Comparison of ENCODE assay signal across 9 cellular contexts in genomic region chr14:36373982-36374673, GRCh38. TPM values are rescaled to one million over a fixed set of nuclear protein-coding genes. Genes with fewer than 3 reads are reported as not detected.
DNase-seq lines count a peak whose midpoint lies in the region; ATAC-seq, FAIRE-seq and TF ChIP-seq lines count a peak whose summit lies in the region.
"Had no signal": no experiment of that assay in that cellular context is flagged by ENCODE, and none has a peak within 500 bp of the region (broad histone marks: within the 10 kb centered on the region; RNA-seq: fewer than 3 reads in every experiment).

No MANE protein-coding gene starts in this region.

- no peak overlapping the region for H3K27ac Mint-ChIP-seq in Caco-2 (ENCODE audit: unreplicated experiment)
- H3K27ac Mint-ChIP-seq in activated CD4-positive, alpha-beta memory T cell treated with anti-CD3 and anti-CD28 coated beads, Interleukin-2, amount 10 ng/mL, durations not matched to agents 7 days and 5 days = no peak overlapping the region

- TF ChIP-seq CTCF in Caco-2 (IDR thresholded peaks at IDR 0.05; ENCODE audit: insufficient read depth in 1 of 2, low read depth in 1 of 2, low read length in 1 of 2, severe bottlenecking in 1 of 2, unreplicated experiment in 1 of 2) = peak; percentile 85 to 90
- TF ChIP-seq CTCF in H1 (IDR thresholded peaks at IDR 0.05; ENCODE audit: control extremely low read depth in 1 of 3, insufficient read depth in 1 of 3, low read depth in 1 of 3, low read length in 3 of 3) = peak; percentile 54 to 98 (median 88)
- TF ChIP-seq CTCF in mucosa of descending colon (IDR thresholded peaks at IDR 0.05) = peak; percentile 79

- H3K79me2 ChIP-seq in H1 (ENCODE audit: control insufficient read depth in 1 of 2, insufficient read depth in 2 of 2, low read length in 2 of 2) = no peaks in the 10 kb centered on the region

- no peak overlapping the region for H3K4me2 ChIP-seq in H1 (ENCODE audit: insufficient read depth in 1 of 2, low read depth in 2 of 2, low read length in 2 of 2)

- no peak overlapping the region for H2BK12ac ChIP-seq in H1 (ENCODE audit: low read depth, low read length)

- no peak overlapping the region for H4K8ac ChIP-seq in H1 (ENCODE audit: extremely low read depth, insufficient read depth, low read length)

- H4K20me1 ChIP-seq in H1 (replicated peaks in 1 of 2; ENCODE audit: control insufficient read depth in 1 of 2, insufficient read depth in 2 of 2, low read length in 2 of 2) = no peaks in the 10 kb centered on the region

- no TSS peak for BruUV-seq in Caco-2 (replicated peaks; lab: Mats Ljungman, UMichigan)

- H3K9me3 Mint-ChIP-seq in Caco-2 (ENCODE audit: unreplicated experiment) = no peaks in the 10 kb centered on the region
- no peaks in the 10 kb centered on the region for H3K9me3 Mint-ChIP-seq in activated CD4-positive, alpha-beta memory T cell treated with anti-CD3 and anti-CD28 coated beads, Interleukin-2, amount 10 ng/mL, durations not matched to agents 7 days and 5 days

- no peak overlapping the region for H2BK15ac ChIP-seq in H1 (ENCODE audit: low read length)

- H3K4me3 ChIP-seq in Caco-2 (ENCODE audit: low read depth, low read length) (no peak overlapping the region), H1 (ENCODE audit: extremely low read depth in 1 of 4, insufficient read depth in 2 of 4, low read depth in 3 of 4, low read length in 4 of 4) (no peak overlapping the region), mucosa of descending colon (no peak overlapping the region)

- peak; percentile 97 for ATAC-seq in GM19463 (IDR thresholded peaks at IDR 0.05; ENCODE audit: unreplicated experiment)
- ATAC-seq in HG03558 (IDR thresholded peaks at IDR 0.05; ENCODE audit: extremely low read depth, unreplicated experiment) = peak; percentile 93
- ATAC-seq in mucosa of descending colon = peak; percentile 97

- FAIRE-seq in H1 (lab: Jason Lieb, UNC) = peak; percentile 91
- FAIRE-seq: colon had no signal

- no peak overlapping the region for H3K27ac ChIP-seq in H1 (ENCODE audit: low read depth, low read length)

- no peak overlapping the region for H3K9ac ChIP-seq in H1 (replicated peaks in 1 of 4; ENCODE audit: extremely low read depth in 1 of 4, low read depth in 3 of 4, low read length in 3 of 4)

- H3K4me1 Mint-ChIP-seq in Caco-2 (ENCODE audit: low read depth, unreplicated experiment) = peaks cover 6% of the 10 kb centered on the region
- no peaks in the 10 kb centered on the region for H3K4me1 Mint-ChIP-seq in activated CD4-positive, alpha-beta memory T cell treated with anti-CD3 and anti-CD28 coated beads, Interleukin-2, amount 10 ng/mL, durations not matched to agents 7 days and 5 days

- intact Hi-C loops in Caco-2 (cut with micrococcal nuclease; ENCODE audit: unreplicated experiment) (loop anchor here (1.0 kb wide), 5 partner anchors 133 to 304 kb away; no protein-coding TSS in a partner anchor), mucosa of descending colon (cut with DNase I, micrococcal nuclease) (loop anchor here in 1 of 2 donors (10.0 kb wide), 1 partner anchor 169 kb away; no protein-coding TSS in a partner anchor)

- CTCF ChIA-PET in Caco-2 (lab: Charles Lee) (interaction anchor here (1.1 to 3.7 kb wide), 4 partner anchors 160 to 304 kb away, joined by 3 to 44 read pairs (median 4); no protein-coding TSS in a partner anchor), H1 (lab: Charles Lee; ENCODE audit: partially characterized antibody) (interaction anchor here (0.6 to 6.5 kb wide), 49 partner anchors 9 to 494 kb away, joined by 3 to 63 read pairs (median 4); no protein-coding TSS in a partner anchor)
- CTCF ChIA-PET in activated CD4-positive, alpha-beta memory T cell treated with anti-CD3 and anti-CD28 coated beads, Interleukin-2, amount 10 ng/mL, durations not matched to agents 7 days and 5 days (lab: Charles Lee) = interaction anchor here (0.8 to 4.4 kb wide), 11 partner anchors 8 to 495 kb away, joined by 3 to 48 read pairs (median 4); no protein-coding TSS in a partner anchor

- no peak overlapping the region for H2BK120ac ChIP-seq in H1 (replicated peaks; ENCODE audit: low read depth, low read length)

- no peaks in the 10 kb centered on the region for H3K23me2 ChIP-seq in H1 (ENCODE audit: low read depth, low read length)

- H3K18ac ChIP-seq in H1 (ENCODE audit: extremely low read depth, low read length) = no peak overlapping the region

- no peaks in the 10 kb centered on the region for H3K27me3 ChIP-seq in Caco-2 (replicated peaks; ENCODE audit: control insufficient read depth, insufficient read depth, low read length)
- no peaks in the 10 kb centered on the region; a peak in 1 of 7 replicates for H3K27me3 ChIP-seq in H1 (replicated peaks in 1 of 4; ENCODE audit: control insufficient read depth in 3 of 4, extremely low read depth in 1 of 4, insufficient read depth in 3 of 4, low read length in 3 of 4)

- no peak overlapping the region for H2BK20ac ChIP-seq in H1 (ENCODE audit: low read length)

- H3K14ac ChIP-seq in H1 (ENCODE audit: insufficient read length) = no peak overlapping the region

- H3K23ac ChIP-seq in H1 (ENCODE audit: insufficient read length) = no peak overlapping the region

- no peak overlapping the region for H4K91ac ChIP-seq in H1 (replicated peaks; ENCODE audit: insufficient read length, low read length)

- H3K4me1 ChIP-seq in Caco-2 = no peaks in the 10 kb centered on the region
- no peaks in the 10 kb centered on the region for H3K4me1 ChIP-seq in H1 (replicated peaks in 1 of 4; ENCODE audit: control insufficient read depth in 3 of 4, insufficient read depth in 4 of 4, low read length in 3 of 4)
- no peaks in the 10 kb centered on the region for H3K4me1 ChIP-seq in mucosa of descending colon (ENCODE audit: low read depth)

- H3K79me1 ChIP-seq in H1 (ENCODE audit: low read depth, low read length) = no peaks in the 10 kb centered on the region

- H3K56ac ChIP-seq in H1 (replicated peaks; ENCODE audit: insufficient read length, low read depth, low read length) = no peak overlapping the region

- DNase-seq in Caco-2 (peak; percentile 84 to 86), NCI-H748 (lab: John Stamatoyannopoulos, UW; ENCODE audit: unreplicated experiment) (peak; percentile 96), H1 (ENCODE audit: low read depth in 1 of 2, low spot score in 2 of 2) (peak; percentile 57 to 92), mucosa of descending colon (peak in 2 of 3 donors; percentile 71 to 94)
- peak; percentile 74 for DNase-seq in activated CD4-positive, alpha-beta memory T cell treated with anti-CD3 and anti-CD28 coated beads, Interleukin-2, amount 10 ng/mL, durations not matched to agents 7 days and 5 days
- peak; percentile 22 to 54 for DNase-seq in stimulated activated CD8-positive, alpha-beta memory T cell treated with anti-CD3 and anti-CD28 coated beads, Interleukin-7, amount 100 ng/mL, for 1 hour (ENCODE audit: low read depth in 2 of 2)

- H2AFZ ChIP-seq in H1 (ENCODE audit: low read length) = no peak overlapping the region

- POLR2A ChIA-PET in Caco-2 (lab: Charles Lee) = no interaction called here
- POLR2A ChIA-PET in activated CD4-positive, alpha-beta memory T cell treated with anti-CD3 and anti-CD28 coated beads, Interleukin-2, amount 10 ng/mL, durations not matched to agents 7 days and 5 days (lab: Charles Lee) = no interaction called here
- POLR2A ChIA-PET in H1 (lab: Charles Lee; ENCODE audit: partially characterized antibody) = no interaction called here

- TF ChIP-seq POLR2A in H1 (IDR thresholded peaks at IDR 0.05; ENCODE audit: control extremely low read depth in 1 of 2, low read depth in 2 of 2, low read length in 2 of 2) = no peak

- H3K9me3 ChIP-seq in Caco-2 = no peaks in the 10 kb centered on the region
- no peaks in the 10 kb centered on the region for H3K9me3 ChIP-seq in H1 (ENCODE audit: insufficient read depth in 2 of 2, low read depth in 1 of 2, low read length in 1 of 2)
- no peaks in the 10 kb centered on the region for H3K9me3 ChIP-seq in mucosa of descending colon

- no peaks in the 10 kb centered on the region for H3K36me3 ChIP-seq in Caco-2 (ENCODE audit: control insufficient read depth, insufficient read depth, low read length)
- no peaks in the 10 kb centered on the region for H3K36me3 ChIP-seq in H1 (ENCODE audit: control insufficient read depth in 2 of 4, insufficient read depth in 4 of 4, low read length in 3 of 4)
- no peaks in the 10 kb centered on the region for H3K36me3 ChIP-seq in mucosa of descending colon (ENCODE audit: low read depth)

- H3K4me3 Mint-ChIP-seq in Caco-2 (ENCODE audit: unreplicated experiment) = no peak overlapping the region
- H3K4me3 Mint-ChIP-seq in activated CD4-positive, alpha-beta memory T cell treated with anti-CD3 and anti-CD28 coated beads, Interleukin-2, amount 10 ng/mL, durations not matched to agents 7 days and 5 days = no peak overlapping the region

- H2AK5ac ChIP-seq in H1 (ENCODE audit: low read depth, low read length) = no peak overlapping the region

- H4K5ac ChIP-seq in H1 (ENCODE audit: insufficient read length, low read depth, low read length) = no peak overlapping the region

- 38% methylated on average over 4 of the region's 4 CpGs; no CpG with 5 or more reads in 1 of the 2 experiments for WGBS in H1 (ENCODE audit: extremely low coverage in 1 of 2, insufficient coverage in 1 of 2, insufficient read length in 1 of 2, insufficient replicate concordance in 2 of 2, low coverage in 1 of 2, low lambda C conversion rate in 2 of 2, missing lambda C conversion rate in 1 of 2), 2 experiments

- TF ChIP-seq RAD21 in H1 (IDR thresholded peaks at IDR 0.05 in 1 of 2, conservative IDR thresholded peaks at IDR 0.05 in 1 of 2; ENCODE audit: low read depth in 2 of 2, low read length in 2 of 2) = peak; percentile 89 to 92

- no peaks in the 10 kb centered on the region for H3K36me3 Mint-ChIP-seq in Caco-2 (ENCODE audit: insufficient read depth, unreplicated experiment)
- H3K36me3 Mint-ChIP-seq in activated CD4-positive, alpha-beta memory T cell treated with anti-CD3 and anti-CD28 coated beads, Interleukin-2, amount 10 ng/mL, durations not matched to agents 7 days and 5 days (ENCODE audit: low read depth) = no peaks in the 10 kb centered on the region

- no peak for TF ChIP-seq EP300 in H1 (IDR thresholded peaks at IDR 0.05; ENCODE audit: borderline replicate concordance in 1 of 2, low read depth in 2 of 2, low read length in 2 of 2)

- H3K27me3 Mint-ChIP-seq in Caco-2 (ENCODE audit: insufficient read depth, unreplicated experiment) = peaks cover 3% of the 10 kb centered on the region
- H3K27me3 Mint-ChIP-seq in activated CD4-positive, alpha-beta memory T cell treated with anti-CD3 and anti-CD28 coated beads, Interleukin-2, amount 10 ng/mL, durations not matched to agents 7 days and 5 days = no peaks in the 10 kb centered on the region

- no peak overlapping the region for H2BK5ac ChIP-seq in H1 (ENCODE audit: low read depth, low read length)

- no peak overlapping the region for H3K4ac ChIP-seq in H1 (replicated peaks; ENCODE audit: insufficient read length, low read depth, low read length)

RNA-seq across cellular contexts. Expression of gene MBIP, which starts 53.7 kb away (rescaled TPM):
- total RNA-seq in Caco-2 (2022) = 27.8 and 28.8 TPM in 2 replicates
- total RNA-seq in activated CD4-positive, alpha-beta memory T cell treated with anti-CD3 and anti-CD28 coated beads, Interleukin-2, amount 10 ng/mL, durations not matched to agents 7 days and 5 days = 10 to 100 TPM; 20.2 to 24.6 TPM
- total RNA-seq in H1 (2021; fragmentation: NEBNext Ultra II Directional; extraction: Animal tissue kit (Norgen Biotek cat#: 25700)) = 24.4 and 27.4 TPM in 2 replicates
- 9.4 and 15.0 TPM in 2 replicates for polyA plus RNA-seq in H1 (2011; rRNA removed)
- 19.7 TPM for polyA plus RNA-seq in H1 (2011; cell fraction: cytosol; rRNA removed)
- 10.6 TPM for polyA plus RNA-seq in H1 (2011; cell fraction: nucleus; rRNA removed)
- 14.3 to 21.4 TPM (median 14.7 TPM) in 4 replicates for polyA plus RNA-seq in H1 (2012, experiment 1 of 2)
- 5.7 TPM for polyA plus RNA-seq in H1 (2012, experiment 2 of 2)
- polyA plus RNA-seq in H1 (2013, experiment 1 of 2) = 24.4 TPM
- polyA plus RNA-seq in H1 (2013, experiment 2 of 2) = 23.0 TPM
- 14.7 and 15.9 TPM in 2 replicates for polyA minus RNA-seq in H1 (2011; rRNA and poly(A)+ RNA removed)
- 12.6 TPM for polyA minus RNA-seq in H1 (2011; cell fraction: cytosol; rRNA and poly(A)+ RNA removed)
- 31.9 TPM for polyA minus RNA-seq in H1 (2011; cell fraction: nucleus; rRNA and poly(A)+ RNA removed)
- 10 to 100 TPM; 20.6 to 22.6 (median 21.4) TPM for total RNA-seq in mucosa of descending colon

Comparison
In these comparisons a context has a peak if more than half of its experiments do, and no peak if none do; other contexts are left out.
1. DNase-seq: peak in every context shown above with its lines; median percentile 96 in NCI-H748; 85 in Caco-2; 82 in mucosa of descending colon; 74 in H1; 74 in activated CD4-positive, alpha-beta memory T cell treated with anti-CD3 and anti-CD28 coated beads, Interleukin-2, amount 10 ng/mL, durations not matched to agents 7 days and 5 days; 38 in stimulated activated CD8-positive, alpha-beta memory T cell treated with anti-CD3 and anti-CD28 coated beads, Interleukin-7, amount 100 ng/mL, for 1 hour.